Comparison of ENCODE assay signal across 8 cellular contexts in genomic region chr6:29926081-29926794, GRCh38. TPM values are rescaled to one million over a fixed set of nuclear protein-coding genes. Genes with fewer than 3 reads are reported as not detected.
DNase-seq lines count a peak whose midpoint lies in the region; ATAC-seq and TF ChIP-seq lines count a peak whose summit lies in the region.

No MANE protein-coding gene starts in this region.

- peaks cover 7% of the 10 kb centered on the region for H3K4me1 Mint-ChIP-seq in activated naive CD8-positive, alpha-beta T cell treated with anti-CD3 and anti-CD28 coated beads, Interleukin-2, amount 10 ng/mL, durations not matched to agents 7 days and 5 days
- H3K4me1 Mint-ChIP-seq in osteocyte (ENCODE audit: unreplicated experiment): no peaks in the 10 kb centered on the region

- DNase-seq in activated naive CD8-positive, alpha-beta T cell treated with anti-CD3 and anti-CD28 coated beads, Interleukin-2, amount 10 ng/mL, durations not matched to agents 7 days and 5 days: no peak
- DNase-seq in iPS-NIHi11 (ENCODE audit: low spot score) (peak; percentile 12), COLO829 (ENCODE audit: low spot score) (no peak), osteocyte (ENCODE audit: extremely low spot score, unreplicated experiment) (no peak), SK-N-SH (no peak)

- H3K36me3 ChIP-seq in stomach smooth muscle (ENCODE audit: control insufficient read depth in 2 of 2, insufficient read depth in 2 of 2, low read length in 2 of 2): no peaks in the 10 kb centered on the region
- H3K36me3 ChIP-seq in SK-N-SH (replicated peaks in 1 of 2; ENCODE audit: control insufficient read depth in 1 of 2, insufficient read depth in 2 of 2, low read length in 1 of 2): no peaks in the 10 kb centered on the region

- peak; percentile 7 for ATAC-seq in GM19035 (IDR thresholded peaks at IDR 0.05; ENCODE audit: unreplicated experiment)
- ATAC-seq in HG03521 (IDR thresholded peaks at IDR 0.05; ENCODE audit: unreplicated experiment): peak; percentile 37
- peak; percentile 19 for ATAC-seq in activated naive CD8-positive, alpha-beta T cell treated with anti-CD3 and anti-CD28 coated beads, Interleukin-2, amount 10 ng/mL, durations not matched to agents 7 days and 5 days (ENCODE audit: low read depth)

- no peaks in the 10 kb centered on the region for H3K27me3 Mint-ChIP-seq in activated naive CD8-positive, alpha-beta T cell treated with anti-CD3 and anti-CD28 coated beads, Interleukin-2, amount 10 ng/mL, durations not matched to agents 7 days and 5 days
- peaks cover 39% of the 10 kb centered on the region for H3K27me3 Mint-ChIP-seq in osteocyte (ENCODE audit: unreplicated experiment)

- TF ChIP-seq CTCF in osteocyte (IDR thresholded peaks at IDR 0.05): no peak
- TF ChIP-seq CTCF in SK-N-SH (IDR thresholded peaks at IDR 0.05): no peak

- peaks cover 2% of the 10 kb centered on the region for H3K36me3 Mint-ChIP-seq in activated naive CD8-positive, alpha-beta T cell treated with anti-CD3 and anti-CD28 coated beads, Interleukin-2, amount 10 ng/mL, durations not matched to agents 7 days and 5 days
- H3K36me3 Mint-ChIP-seq in osteocyte (ENCODE audit: unreplicated experiment): no peaks in the 10 kb centered on the region

- peak overlapping the region; percentile 86 for H3K4me3 Mint-ChIP-seq in activated naive CD8-positive, alpha-beta T cell treated with anti-CD3 and anti-CD28 coated beads, Interleukin-2, amount 10 ng/mL, durations not matched to agents 7 days and 5 days
- H3K4me3 Mint-ChIP-seq in osteocyte (ENCODE audit: unreplicated experiment): no peak overlapping the region

- H3K4me3 ChIP-seq in stomach smooth muscle (ENCODE audit: low read length in 2 of 2): peak overlapping the region; percentile 79 to 80
- H3K4me3 ChIP-seq in SK-N-SH (ENCODE audit: low read depth in 2 of 2, low read length in 1 of 2): no peak overlapping the region

- no peak for TF ChIP-seq RAD21 in SK-N-SH (IDR thresholded peaks at IDR 0.05; ENCODE audit: low read length)

- WGBS in SK-N-SH (ENCODE audit: low lambda C conversion rate): 95% methylated on average over 4 of the region's 51 CpGs

- CTCF ChIA-PET in SK-N-SH (lab: Yijun Ruan, JAX): no interaction called here

- H3K27ac ChIP-seq in stomach smooth muscle (ENCODE audit: low read length) (peak overlapping the region; percentile 67), SK-N-SH (ENCODE audit: low read depth in 2 of 2, low read length in 1 of 2) (no peak overlapping the region)

- H3K4me1 ChIP-seq in stomach smooth muscle (ENCODE audit: control insufficient read depth, insufficient read depth, low read length) (peaks cover 18% of the 10 kb centered on the region), SK-N-SH (ENCODE audit: control insufficient read depth in 1 of 2, insufficient read depth in 2 of 2, low read depth in 1 of 2, low read length in 1 of 2) (no peaks in the 10 kb centered on the region)

- H3K9me3 Mint-ChIP-seq in activated naive CD8-positive, alpha-beta T cell treated with anti-CD3 and anti-CD28 coated beads, Interleukin-2, amount 10 ng/mL, durations not matched to agents 7 days and 5 days: no peaks in the 10 kb centered on the region
- H3K9me3 Mint-ChIP-seq in osteocyte (ENCODE audit: unreplicated experiment): no peaks in the 10 kb centered on the region

- no peaks in the 10 kb centered on the region for H3K9me2 ChIP-seq in SK-N-SH

- H4K20me1 ChIP-seq in SK-N-SH (ENCODE audit: insufficient read depth): no peaks in the 10 kb centered on the region

- H3K27ac Mint-ChIP-seq in activated naive CD8-positive, alpha-beta T cell treated with anti-CD3 and anti-CD28 coated beads, Interleukin-2, amount 10 ng/mL, durations not matched to agents 7 days and 5 days: peak overlapping the region; percentile 89
- no peak overlapping the region for H3K27ac Mint-ChIP-seq in osteocyte (ENCODE audit: unreplicated experiment)

- no peaks in the 10 kb centered on the region for H3K79me2 ChIP-seq in SK-N-SH (ENCODE audit: insufficient read depth)

- no peak overlapping the region for H3K4me2 ChIP-seq in SK-N-SH

- H3K9me3 ChIP-seq in stomach smooth muscle (ENCODE audit: control insufficient read depth in 2 of 2, low read length in 2 of 2) (no peaks in the 10 kb centered on the region), SK-N-SH (no peaks in the 10 kb centered on the region)

- H2AFZ ChIP-seq in SK-N-SH (ENCODE audit: low read depth): no peak overlapping the region

- H3K27me3 ChIP-seq in stomach smooth muscle (ENCODE audit: control insufficient read depth in 1 of 2, insufficient read depth in 2 of 2, low read length in 2 of 2) (no peaks in the 10 kb centered on the region), SK-N-SH (ENCODE audit: insufficient read depth) (no peaks in the 10 kb centered on the region)

- TF ChIP-seq EP300 in SK-N-SH (IDR thresholded peaks at IDR 0.05; ENCODE audit: borderline replicate concordance in 1 of 2, low read depth in 1 of 2, low read length in 1 of 2): no peak

- POLR2A ChIA-PET in activated naive CD8-positive, alpha-beta T cell treated with anti-CD3 and anti-CD28 coated beads, Interleukin-2, amount 10 ng/mL, durations not matched to agents 7 days and 5 days (lab: Charles Lee): interaction anchor here (1.5 kb wide), 1 partner anchor 15 kb away, joined by 9 read pairs; the partner anchor contains the start of gene HLA-A
- POLR2A ChIA-PET in SK-N-SH (lab: Yijun Ruan, JAX): no interaction called here

- no peaks in the 10 kb centered on the region for H3F3A ChIP-seq in SK-N-SH (replicated peaks; ENCODE audit: insufficient read depth)

- H3K9ac ChIP-seq in stomach smooth muscle (ENCODE audit: low read length in 2 of 2) (peak overlapping the region; percentile 88 to 90), SK-N-SH (no peak overlapping the region)

TF ChIP-seq in SK-N-SH, 30 proteins besides CTCF, POLR2A, EP300 and RAD21:
- TF ChIP-seq MEF2A (IDR thresholded peaks at IDR 0.05; ENCODE audit: borderline replicate concordance, low read depth) (no peak), POLR2AphosphoS5 (IDR thresholded peaks at IDR 0.05; ENCODE audit: low read depth, low read length) (no peak), SIN3A (IDR thresholded peaks at IDR 0.05; ENCODE audit: borderline replicate concordance, low read depth, low read length) (no peak), RXRA (IDR thresholded peaks at IDR 0.05; ENCODE audit: borderline replicate concordance, low read depth) (no peak), NFIC (IDR thresholded peaks at IDR 0.05; ENCODE audit: borderline replicate concordance) (no peak), IRF3 (IDR thresholded peaks at IDR 0.05; ENCODE audit: low read depth, low read length) (no peak), USF1 (IDR thresholded peaks at IDR 0.05; ENCODE audit: borderline replicate concordance, low read depth) (no peak), ZBTB33 (IDR thresholded peaks at IDR 0.05; ENCODE audit: borderline replicate concordance, low read depth) (no peak), PBX3 (IDR thresholded peaks at IDR 0.05) (no peak), FOSL2 (IDR thresholded peaks at IDR 0.05; ENCODE audit: borderline replicate concordance, low read depth) (no peak), GATA2 (CRISPR knock-in tag; IDR thresholded peaks at IDR 0.05) (no peak)
TF ChIP-seq in SK-N-SH: peak in this region for 0.

RNA-seq across cellular contexts. Expression of gene HLA-A, which starts 16.1 kb away (rescaled TPM):
- 1,000 to 10,000 TPM; 2,013 to 2,035 TPM for total RNA-seq in activated naive CD8-positive, alpha-beta T cell treated with anti-CD3 and anti-CD28 coated beads, Interleukin-2, amount 10 ng/mL, durations not matched to agents 7 days and 5 days
- 293 and 316 TPM in 2 replicates for total RNA-seq in osteocyte
- polyA plus RNA-seq in SK-N-SH (2012; rRNA removed): 250 and 312 TPM in 2 replicates
- 125 and 181 TPM in 2 replicates for polyA plus RNA-seq in SK-N-SH (2012; cell fraction: cytosol; rRNA removed)
- polyA plus RNA-seq in SK-N-SH (2012; cell fraction: nucleus; rRNA removed): 255 and 289 TPM in 2 replicates

Comparison
In these comparisons a context has a peak if more than half of its experiments do, and no peak if none do; other contexts are left out.
1. H3K4me3 ChIP-seq: peak in stomach smooth muscle (2 of 2); none in SK-N-SH (0 of 2).
2. Peak in every context shown above with its lines, with median percentiles within 50 percentile points of each other: ATAC-seq.